7 cellular contexts compared by ENCODE assay signal in genomic region chr17:47694018-47694817, GRCh38. TPM values are rescaled to one million over a fixed set of nuclear protein-coding genes. Genes with fewer than 3 reads are reported as not detected.
DNase-seq lines count a peak whose midpoint lies in the region; ATAC-seq and TF ChIP-seq lines count a peak whose summit lies in the region.

TSS of gene TBKBP1 (plus strand) at chr17:47694161. CDS start at chr17:47696113, 1,952 bp downstream.

- H3K4me1 ChIP-seq in muscle layer of duodenum (ENCODE audit: control insufficient read depth in 1 of 2, insufficient read depth in 2 of 2, low read length in 2 of 2) (peaks cover 0 to 13% of the 10 kb centered on the region in 2 donors), thyroid gland (peaks cover 14 to 17% of the 10 kb centered on the region in 2 donors)

- H3K36me3 ChIP-seq in muscle layer of duodenum (ENCODE audit: control insufficient read depth in 1 of 2, insufficient read depth in 2 of 2, low read length in 2 of 2) (no peaks in the 10 kb centered on the region), thyroid gland (peaks cover 0 to under 1% of the 10 kb centered on the region in 2 donors)

- H3K4me3 ChIP-seq in epithelial cell of esophagus (ENCODE audit: low read length) (peak within 1 kb of the TSS; percentile 57), muscle layer of duodenum (ENCODE audit: low read depth in 1 of 2, low read length in 2 of 2) (peak within 1 kb of the TSS; percentile 57 to 72), thyroid gland (replicated peaks in 1 of 3) (peak within 1 kb of the TSS; percentile 74 to 92 (median 84))

- TF ChIP-seq CTCF in GM10248 (IDR thresholded peaks at IDR 0.05; ENCODE audit: control extremely low read depth, extremely low read depth, low read depth, missing control alignments): no peak
- no peak for TF ChIP-seq CTCF in epithelial cell of esophagus (IDR thresholded peaks at IDR 0.05; ENCODE audit: insufficient read depth, low read depth, low read length, missing control alignments)
- TF ChIP-seq CTCF in thyroid gland (IDR thresholded peaks at IDR 0.05): no peak

- H3K27me3 ChIP-seq in muscle layer of duodenum (ENCODE audit: low read depth, low read length): no peaks in the 10 kb centered on the region
- H3K27me3 ChIP-seq in thyroid gland: no peaks in the 10 kb centered on the region

- H3K27ac ChIP-seq in muscle layer of duodenum (ENCODE audit: low read length) (no peak within 1 kb of the TSS), thyroid gland (peak within 1 kb of the TSS; percentile 85 to 90 (median 88))

- TF ChIP-seq POLR2A in thyroid gland (IDR thresholded peaks at IDR 0.05): no peak

- peak; percentile 54 for DNase-seq in GM10248 (ENCODE audit: extremely low spot score)
- peak; percentile 82 to 86 for DNase-seq in NCI-H524 (lab: John Stamatoyannopoulos, UW)
- DNase-seq in activated CD8-positive, alpha-beta memory T cell treated with anti-CD3 and anti-CD28 coated beads, Interleukin-2, amount 50 U/mL, for 4 hours: peak; percentile 66
- DNase-seq in epithelial cell of esophagus (ENCODE audit: low read depth): no peak
- peak; percentile 46 to 47 for DNase-seq in thyroid gland

- no peak for ATAC-seq in HG02970 (IDR thresholded peaks at IDR 0.05; ENCODE audit: low FRiP score, unreplicated experiment)

- H3K9me3 ChIP-seq in muscle layer of duodenum (ENCODE audit: control insufficient read depth in 1 of 2, low read length in 2 of 2): no peaks in the 10 kb centered on the region
- no peaks in the 10 kb centered on the region for H3K9me3 ChIP-seq in thyroid gland

- intact Hi-C loops in thyroid gland (cut with DNase I): loop anchor here (10.0 kb wide), 1 partner anchor 201 kb away; the partner anchor contains the start of gene SP2

- POLR2A ChIA-PET in GM10248 (lab: Yijun Ruan, JAX): interaction anchor here (0.5 to 0.7 kb wide), 3 partner anchors 51 to 379 kb away, joined by 3 to 6 read pairs (median 4); no protein-coding TSS in a partner anchor

- CTCF ChIA-PET in GM10248 (lab: Yijun Ruan, JAX): no interaction called here

- 0 to 3% methylated on average over 16 to 25 of the region's 70 CpGs for WGBS in thyroid gland, 2 donors

RNA-seq across cellular contexts. Expression of gene TBKBP1, which starts in this region (rescaled TPM):
- 10 to 100 TPM in 2 of 4 donors, 1 to 10 TPM in 2; 8.2 to 11.0 (median 10.0) TPM for total RNA-seq in thyroid gland
